ENCODE assay signal across 1 cellular context in the genomic region with DNA sequence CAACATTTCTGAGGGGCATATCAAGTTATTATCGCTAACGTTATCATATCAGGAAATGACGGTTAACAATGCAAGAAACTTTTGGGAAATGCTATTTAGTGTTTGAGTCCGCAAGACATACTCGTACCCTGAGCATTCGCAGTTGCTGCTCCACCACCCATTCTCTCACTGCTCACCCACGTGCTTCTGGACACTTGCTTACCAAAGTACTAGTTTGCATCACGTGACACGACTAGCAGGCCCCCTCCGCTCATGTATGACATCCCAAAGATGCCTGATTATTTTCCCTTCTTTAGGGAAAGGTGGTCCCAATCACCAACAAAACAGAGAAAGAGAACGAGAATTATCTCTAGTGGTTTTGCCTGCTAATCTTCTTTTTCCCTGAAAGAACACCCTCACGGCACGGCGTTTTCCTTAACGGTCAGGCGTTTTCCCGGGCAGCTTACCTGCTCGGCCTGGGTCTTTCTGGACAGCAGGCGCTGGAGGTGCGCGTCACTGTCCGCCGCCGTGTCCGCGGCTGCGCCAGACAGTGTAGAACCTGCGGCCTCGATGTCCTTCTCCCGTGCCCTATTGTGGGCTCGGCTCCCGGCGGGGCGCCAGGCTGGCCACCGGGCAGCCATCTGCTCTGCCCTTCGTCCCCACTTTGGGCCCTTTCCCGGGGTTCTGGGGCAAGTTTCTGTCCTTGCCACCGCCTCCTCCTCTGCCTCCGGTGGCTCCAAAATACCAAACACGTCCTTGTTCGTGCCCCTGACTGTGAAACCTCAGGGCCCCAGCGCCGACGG.
TF ChIP-seq lines count a peak whose summit lies in the region.

SUPV3L1 (plus strand) TSS at position 492 of the 782 bp plus-strand sequence; CDS start at position 550, 58 bp downstream.

TF ChIP-seq in HepG2, 621 proteins besides CTCF, POLR2A, EP300 and RAD21 (continued from another document and continues in another):
- no peak for TF ChIP-seq KIAA2018 (CRISPR knock-in tag; IDR thresholded peaks at IDR 0.05; ENCODE audit: borderline replicate concordance)
- no peak; the same call in none of the 2 replicates for TF ChIP-seq ZNF225 (CRISPR knock-in tag; IDR thresholded peaks at IDR 0.05)
- TF ChIP-seq TCF7L2 (IDR thresholded peaks at IDR 0.05; ENCODE audit: low read depth, low read length), result no peak
- TF ChIP-seq PHF8 (CRISPR knock-in tag; IDR thresholded peaks at IDR 0.05), result peak; percentile 95
- TF ChIP-seq ZNF207 (IDR thresholded peaks at IDR 0.05; ENCODE audit: borderline replicate concordance), result 0 out of 2 replicates have a peak, but pooled peaks have one; percentile 73
- TF ChIP-seq PAX8 (CRISPR knock-in tag; IDR thresholded peaks at IDR 0.05; ENCODE audit: borderline replicate concordance), result no peak
- TF ChIP-seq CBFB (CRISPR knock-in tag; IDR thresholded peaks at IDR 0.05), result no peak
- TF ChIP-seq BRF2 (CRISPR knock-in tag; IDR thresholded peaks at IDR 0.05), result no peak
- TF ChIP-seq, protein P1, sequence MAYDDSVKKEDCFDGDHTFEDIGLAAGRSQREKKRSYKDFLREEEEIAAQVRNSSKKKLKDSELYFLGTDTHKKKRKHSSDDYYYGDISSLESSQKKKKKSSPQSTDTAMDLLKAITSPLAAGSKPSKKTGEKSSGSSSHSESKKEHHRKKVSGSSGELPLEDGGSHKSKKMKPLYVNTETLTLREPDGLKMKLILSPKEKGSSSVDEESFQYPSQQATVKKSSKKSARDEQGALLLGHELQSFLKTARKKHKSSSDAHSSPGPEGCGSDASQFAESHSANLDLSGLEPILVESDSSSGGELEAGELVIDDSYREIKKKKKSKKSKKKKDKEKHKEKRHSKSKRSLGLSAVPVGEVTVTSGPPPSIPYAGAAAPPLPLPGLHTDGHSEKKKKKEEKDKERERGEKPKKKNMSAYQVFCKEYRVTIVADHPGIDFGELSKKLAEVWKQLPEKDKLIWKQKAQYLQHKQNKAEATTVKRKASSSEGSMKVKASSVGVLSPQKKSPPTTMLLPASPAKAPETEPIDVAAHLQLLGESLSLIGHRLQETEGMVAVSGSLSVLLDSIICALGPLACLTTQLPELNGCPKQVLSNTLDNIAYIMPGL (CRISPR knock-in tag; IDR thresholded peaks at IDR 0.05; ENCODE audit: borderline replicate concordance in 1 of 2, low read depth in 1 of 2), result peak; percentile 53 to 66; a peak in 3 of 4 replicates
- no peak for TF ChIP-seq ELK4 (CRISPR knock-in tag; IDR thresholded peaks at IDR 0.05; ENCODE audit: borderline replicate concordance)
- TF ChIP-seq ARID2 (CRISPR knock-in tag; IDR thresholded peaks at IDR 0.05; ENCODE audit: borderline replicate concordance), result no peak
- peak; percentile 49 for TF ChIP-seq YY1 (IDR thresholded peaks at IDR 0.05; ENCODE audit: insufficient read depth, insufficient replicate concordance, low read depth, low read length)
- TF ChIP-seq RFX3 (CRISPR knock-in tag; IDR thresholded peaks at IDR 0.05), result no peak
- TF ChIP-seq BRD4 (CRISPR knock-in tag; IDR thresholded peaks at IDR 0.05), result no peak
- TF ChIP-seq ZNF839 (CRISPR knock-in tag; IDR thresholded peaks at IDR 0.05; ENCODE audit: borderline replicate concordance), result peak; percentile 46; the same call in 1 of the 2 replicates
- TF ChIP-seq ZFP37 (CRISPR knock-in tag; IDR thresholded peaks at IDR 0.05; ENCODE audit: borderline replicate concordance), result no peak
- TF ChIP-seq, protein P2, sequence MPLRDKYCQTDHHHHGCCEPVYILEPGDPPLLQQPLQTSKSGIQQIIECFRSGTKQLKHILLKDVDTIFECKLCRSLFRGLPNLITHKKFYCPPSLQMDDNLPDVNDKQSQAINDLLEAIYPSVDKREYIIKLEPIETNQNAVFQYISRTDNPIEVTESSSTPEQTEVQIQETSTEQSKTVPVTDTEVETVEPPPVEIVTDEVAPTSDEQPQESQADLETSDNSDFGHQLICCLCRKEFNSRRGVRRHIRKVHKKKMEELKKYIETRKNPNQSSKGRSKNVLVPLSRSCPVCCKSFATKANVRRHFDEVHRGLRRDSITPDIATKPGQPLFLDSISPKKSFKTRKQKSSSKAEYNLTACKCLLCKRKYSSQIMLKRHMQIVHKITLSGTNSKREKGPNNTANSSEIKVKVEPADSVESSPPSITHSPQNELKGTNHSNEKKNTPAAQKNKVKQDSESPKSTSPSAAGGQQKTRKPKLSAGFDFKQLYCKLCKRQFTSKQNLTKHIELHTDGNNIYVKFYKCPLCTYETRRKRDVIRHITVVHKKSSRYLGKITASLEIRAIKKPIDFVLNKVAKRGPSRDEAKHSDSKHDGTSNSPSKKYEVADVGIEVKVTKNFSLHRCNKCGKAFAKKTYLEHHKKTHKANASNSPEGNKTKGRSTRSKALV (CRISPR knock-in tag; IDR thresholded peaks at IDR 0.05), result no peak
- peak; percentile 55; the same call in 1 of the 2 replicates for TF ChIP-seq GATAD2A (CRISPR knock-in tag; IDR thresholded peaks at IDR 0.05)
- TF ChIP-seq SALL2 (CRISPR knock-in tag; IDR thresholded peaks at IDR 0.05), result 0 out of 2 replicates have a peak, but pooled peaks have one; percentile 31
- TF ChIP-seq, protein P3, sequence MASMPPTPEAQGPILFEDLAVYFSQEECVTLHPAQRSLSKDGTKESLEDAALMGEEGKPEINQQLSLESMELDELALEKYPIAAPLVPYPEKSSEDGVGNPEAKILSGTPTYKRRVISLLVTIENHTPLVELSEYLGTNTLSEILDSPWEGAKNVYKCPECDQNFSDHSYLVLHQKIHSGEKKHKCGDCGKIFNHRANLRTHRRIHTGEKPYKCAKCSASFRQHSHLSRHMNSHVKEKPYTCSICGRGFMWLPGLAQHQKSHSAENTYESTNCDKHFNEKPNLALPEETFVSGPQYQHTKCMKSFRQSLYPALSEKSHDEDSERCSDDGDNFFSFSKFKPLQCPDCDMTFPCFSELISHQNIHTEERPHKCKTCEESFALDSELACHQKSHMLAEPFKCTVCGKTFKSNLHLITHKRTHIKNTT (CRISPR knock-in tag; IDR thresholded peaks at IDR 0.05), result no peak
- TF ChIP-seq YEATS4 (CRISPR knock-in tag; IDR thresholded peaks at IDR 0.05; ENCODE audit: borderline replicate concordance), result peak; percentile 96
- TF ChIP-seq ZNF567 (CRISPR knock-in tag; IDR thresholded peaks at IDR 0.05; ENCODE audit: borderline replicate concordance), result no peak
- peak; percentile 94 for TF ChIP-seq KDM2A (CRISPR knock-in tag; IDR thresholded peaks at IDR 0.05; ENCODE audit: borderline replicate concordance, low read depth)
- TF ChIP-seq RBFOX2 (IDR thresholded peaks at IDR 0.05; ENCODE audit: low read depth, low read length), result peak; percentile 93
- no peak; the same call in none of the 2 replicates for TF ChIP-seq ZFP90 (CRISPR knock-in tag; IDR thresholded peaks at IDR 0.05; ENCODE audit: borderline replicate concordance)
- TF ChIP-seq ZNF510 (CRISPR knock-in tag; IDR thresholded peaks at IDR 0.05; ENCODE audit: low read depth), result no peak
- no peak for TF ChIP-seq JDP2 (CRISPR knock-in tag; IDR thresholded peaks at IDR 0.05; ENCODE audit: borderline replicate concordance)
- no peak for TF ChIP-seq HNRNPL (IDR thresholded peaks at IDR 0.05; ENCODE audit: low read depth, low read length)
- no peak for TF ChIP-seq KDM5B (CRISPR knock-in tag; IDR thresholded peaks at IDR 0.05; ENCODE audit: borderline replicate concordance)
- peak; percentile 100 for TF ChIP-seq DMAP1 (CRISPR knock-in tag; IDR thresholded peaks at IDR 0.05)
- TF ChIP-seq REL (CRISPR knock-in tag; conservative IDR thresholded peaks at IDR 0.05), result no peak
- no peak for TF ChIP-seq SIX1 (CRISPR knock-in tag; IDR thresholded peaks at IDR 0.05; ENCODE audit: borderline replicate concordance)
